Comparison of ENCODE assay signal across 29 cellular contexts in the genomic region with DNA sequence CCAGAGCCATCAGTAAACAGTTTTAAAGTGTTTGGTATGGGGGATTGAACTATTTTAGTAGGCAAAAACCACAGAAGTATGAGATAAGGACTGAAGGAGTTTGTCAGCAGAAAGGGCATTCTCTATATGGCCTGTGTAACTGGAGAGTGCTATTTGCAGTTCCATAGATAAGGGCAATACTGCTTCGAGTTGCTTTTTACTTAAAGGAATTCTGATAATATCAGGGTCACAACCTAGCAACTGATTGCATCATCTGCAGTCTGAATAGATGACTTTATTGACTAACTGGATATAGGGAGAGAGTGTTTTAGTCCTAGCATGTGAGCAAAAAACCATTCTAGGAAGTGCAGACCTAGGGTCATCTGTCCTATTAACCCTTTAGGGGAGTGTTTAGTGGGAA.
"Had no signal": no experiment of that assay in that cellular context is flagged by ENCODE, and none has a peak within 500 bp of the region (broad histone marks: within the 10 kb centered on the region; RNA-seq: fewer than 3 reads in every experiment).

No MANE protein-coding gene starts in this region.

- H3K27ac ChIP-seq: coronary artery, esophagus muscularis mucosa, foreskin keratinocyte, gastroesophageal sphincter, heart left ventricle, pancreas, sigmoid colon, spleen, suprapubic skin, transverse colon, upper lobe of right lung, uterus had no signal

- H3K36me3 Mint-ChIP-seq: memory B cell had no signal

- DNase-seq: dermis blood vessel endothelial cell; effector memory CD4-positive, alpha-beta T cell; foreskin keratinocyte; heart left ventricle; hypothalamus; immature natural killer cell; naive thymus-derived CD8-positive, alpha-beta T cell; nephron progenitor cell; occipital lobe; pancreas; sigmoid colon; spleen; stimulated activated CD4-positive, alpha-beta T cell treated with anti-CD3 and anti-CD28 coated beads, Interleukin-15, amount 100 ng/mL, for 24 hours; stimulated activated CD4-positive, alpha-beta T cell treated with anti-CD3 and anti-CD28 coated beads, Interleukin-2, amount 100 ng/mL, for 48 hours; stimulated activated CD8-positive, alpha-beta memory T cell treated with anti-CD3 and anti-CD28 coated beads, Interleukin-4, amount 100 ng/mL, for 48 hours; stimulated activated naive CD4-positive, alpha-beta T cell; stimulated activated naive CD8-positive, alpha-beta T cell treated with anti-CD3 and anti-CD28 coated beads, Interleukin-15, amount 100 ng/mL, for 72 hours; transverse colon; upper lobe of right lung; uterus had no signal

- H3K4me3 Mint-ChIP-seq: immature natural killer cell; memory B cell; naive thymus-derived CD8-positive, alpha-beta T cell; nephron progenitor cell; stimulated activated naive CD8-positive, alpha-beta T cell treated with anti-CD3 and anti-CD28 coated beads, Interleukin-15, amount 100 ng/mL, for 72 hours had no signal

- FAIRE-seq: endothelial cell of umbilical vein, keratinocyte, pancreas had no signal

- H3K27me3 Mint-ChIP-seq: memory B cell; naive thymus-derived CD8-positive, alpha-beta T cell; stimulated activated naive CD8-positive, alpha-beta T cell treated with anti-CD3 and anti-CD28 coated beads, Interleukin-15, amount 100 ng/mL, for 72 hours had no signal

- H3K4me3 ChIP-seq: coronary artery, esophagus muscularis mucosa, gastroesophageal sphincter, heart left ventricle, lung, pancreas, sigmoid colon, spleen, suprapubic skin, transverse colon, upper lobe of right lung, uterus had no signal

- H3K4me1 Mint-ChIP-seq: immature natural killer cell; memory B cell; nephron progenitor cell; stimulated activated naive CD8-positive, alpha-beta T cell treated with anti-CD3 and anti-CD28 coated beads, Interleukin-15, amount 100 ng/mL, for 72 hours had no signal

- H3K27me3 ChIP-seq: esophagus muscularis mucosa, foreskin keratinocyte, gastroesophageal sphincter, heart left ventricle, pancreas, sigmoid colon, spleen, suprapubic skin, transverse colon, upper lobe of right lung, uterus had no signal

- H3K36me3 ChIP-seq: esophagus muscularis mucosa, gastroesophageal sphincter, heart left ventricle, pancreas, sigmoid colon, spleen, suprapubic skin, transverse colon, upper lobe of right lung, uterus had no signal

- H3K4me1 ChIP-seq: esophagus muscularis mucosa, foreskin keratinocyte, gastroesophageal sphincter, heart left ventricle, pancreas, sigmoid colon, spleen, suprapubic skin, transverse colon, upper lobe of right lung, uterus had no signal

- H3K9me3 ChIP-seq: esophagus muscularis mucosa, gastroesophageal sphincter, pancreas, upper lobe of right lung, uterus had no signal

- ATAC-seq: foreskin keratinocyte; gastroesophageal sphincter; heart left ventricle; left lobe of liver; naive thymus-derived CD8-positive, alpha-beta T cell; stimulated activated naive CD8-positive, alpha-beta T cell treated with anti-CD3 and anti-CD28 coated beads, Interleukin-15, amount 100 ng/mL, for 72 hours; upper lobe of right lung had no signal

- H3K27ac Mint-ChIP-seq: immature natural killer cell; memory B cell; naive thymus-derived CD8-positive, alpha-beta T cell; nephron progenitor cell; stimulated activated naive CD8-positive, alpha-beta T cell treated with anti-CD3 and anti-CD28 coated beads, Interleukin-15, amount 100 ng/mL, for 72 hours had no signal
